Comparison of ENCODE assay signal across 28 cellular contexts in the genomic region with DNA sequence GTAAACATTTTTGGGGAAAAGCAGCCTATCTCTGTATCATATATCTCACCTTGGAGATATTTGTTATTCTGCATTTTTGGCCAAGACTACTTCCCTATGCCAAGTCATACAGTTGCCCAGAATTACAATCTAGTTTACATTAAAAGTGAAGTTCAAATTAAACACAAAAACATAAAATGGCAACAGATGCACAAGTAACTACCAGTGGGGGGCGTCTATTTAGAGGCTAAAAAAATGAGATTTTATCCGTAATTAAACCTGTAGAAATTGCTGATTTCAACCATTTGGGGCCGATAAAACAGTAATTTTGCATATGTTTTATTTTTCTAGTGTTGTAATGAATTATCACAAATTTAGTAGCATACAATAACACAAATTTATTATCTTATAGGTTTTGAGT.
DNase-seq lines count a peak whose midpoint lies in the region; ATAC-seq, FAIRE-seq and TF ChIP-seq lines count a peak whose summit lies in the region.
"Had no signal": no experiment of that assay in that cellular context is flagged by ENCODE, and none has a peak within 500 bp of the region (broad histone marks: within the 10 kb centered on the region; RNA-seq: fewer than 3 reads in every experiment).

No MANE protein-coding gene starts in this region.

- FAIRE-seq in D721Med (lab: Jason Lieb, UNC), result no peak
- FAIRE-seq in kidney (lab: Jason Lieb, UNC), result no peak
- FAIRE-seq: GM18507, H1, HepG2, K562 had no signal

- CTCF ChIA-PET in SK-N-SH (lab: Yijun Ruan, JAX), result no interaction called here
- CTCF ChIA-PET in PC-3 (lab: Charles Lee), result no interaction called here

- intact Hi-C loops in PC-3 (cut with micrococcal nuclease), result no loop called here
- intact Hi-C loops in kidney (cut with DNase I), result no loop called here

- H3K27ac ChIP-seq in SK-N-SH (ENCODE audit: low read depth in 2 of 2, low read length in 1 of 2) (no peak overlapping the region), PC-3 (ENCODE audit: low read length) (no peak overlapping the region), kidney (ENCODE audit: low read depth in 2 of 2, low read length in 2 of 2) (no peak overlapping the region)
- H3K27ac ChIP-seq: 22Rv1, Peyer's patch had no signal

- H3F3A ChIP-seq in SK-N-SH (replicated peaks; ENCODE audit: insufficient read depth), result no peaks in the 10 kb centered on the region
- no peaks in the 10 kb centered on the region for H3F3A ChIP-seq in PC-3 (ENCODE audit: low read length, unreplicated experiment)

- H3K9me2 ChIP-seq in SK-N-SH (no peaks in the 10 kb centered on the region), PC-3 (replicated peaks; ENCODE audit: low read length) (no peaks in the 10 kb centered on the region)

- POLR2A ChIA-PET in SK-N-SH (lab: Yijun Ruan, JAX), result no interaction called here
- POLR2A ChIA-PET in PC-3 (lab: Charles Lee; ENCODE audit: unreplicated experiment), result no interaction called here

- H3K27me3 ChIP-seq in SK-N-SH (ENCODE audit: insufficient read depth), result no peaks in the 10 kb centered on the region
- H3K27me3 ChIP-seq in PC-3 (ENCODE audit: low read length), result no peaks in the 10 kb centered on the region
- H3K27me3 ChIP-seq: BE2C, MG63, Peyer's patch had no signal

- DNase-seq in SK-N-SH (no peak), PC-3 (no peak), epithelial cell of proximal tubule (ENCODE audit: low read depth) (no peak), LoVo (ENCODE audit: low spot score) (no peak), D721Med (ENCODE audit: insufficient read length, low spot score) (no peak), kidney (no peak), T-helper 2 cell (no peak)
- DNase-seq: ACHN, BE2C, Calu3, DMS153, HCEC 1CT, Kasumi-1, MG63, NCI-H1105 treated with DMSO at 0.1 percent for 48 hours, NCI-H146, NCI-H1930, NCI-H2107, NCI-H446, NCI-H524 treated with DMSO at 0.1 percent for 48 hours, NCI-H774, Peyer's patch had no signal

- no peak overlapping the region for H2AFZ ChIP-seq in SK-N-SH (ENCODE audit: low read depth)
- no peak overlapping the region for H2AFZ ChIP-seq in PC-3 (ENCODE audit: low read length)

- TF ChIP-seq CTCF in SK-N-SH (IDR thresholded peaks at IDR 0.05) (peak; percentile 36), PC-3 (conservative IDR thresholded peaks at IDR 0.05; ENCODE audit: low read depth, low read length) (peak; percentile 59), epithelial cell of proximal tubule (conservative IDR thresholded peaks at IDR 0.05; ENCODE audit: low read depth, low read length) (peak; percentile 42), D721Med (IDR thresholded peaks at IDR 0.05; ENCODE audit: insufficient read depth, missing control alignments) (no peak), kidney (IDR thresholded peaks at IDR 0.05; ENCODE audit: borderline replicate concordance, extremely low read depth, insufficient read depth) (no peak)

- BruUV-seq in PC-3 (replicated peaks; lab: Mats Ljungman, UMichigan), result no TSS peak

- 16% methylated on average over 3 of the region's 3 CpGs for whole genome bisulfite sequencing in SK-N-SH (ENCODE audit: low lambda C conversion rate)

- H3K79me2 ChIP-seq in SK-N-SH (ENCODE audit: insufficient read depth) (no peaks in the 10 kb centered on the region), PC-3 (ENCODE audit: low read length) (no peaks in the 10 kb centered on the region)

- no peaks in the 10 kb centered on the region for H3K4me1 ChIP-seq in SK-N-SH (ENCODE audit: control insufficient read depth in 1 of 2, insufficient read depth in 2 of 2, low read depth in 1 of 2, low read length in 1 of 2)
- H3K4me1 ChIP-seq in PC-3 (ENCODE audit: insufficient read depth, low read length), result peaks cover 4% of the 10 kb centered on the region
- H3K4me1 ChIP-seq in kidney (ENCODE audit: control insufficient read depth in 1 of 2, insufficient read depth in 1 of 2, low read depth in 1 of 2, low read length in 2 of 2), result no peaks in the 10 kb centered on the region
- H3K4me1 ChIP-seq: BE2C, Peyer's patch had no signal

- H3K36me3 ChIP-seq in SK-N-SH (replicated peaks in 1 of 2; ENCODE audit: control insufficient read depth in 1 of 2, insufficient read depth in 2 of 2, low read length in 1 of 2) (no peaks in the 10 kb centered on the region), PC-3 (ENCODE audit: low read depth, low read length) (no peaks in the 10 kb centered on the region), kidney (ENCODE audit: control insufficient read depth in 1 of 2, insufficient read depth in 2 of 2, low read length in 2 of 2) (no peaks in the 10 kb centered on the region)
- H3K36me3 ChIP-seq: BE2C, MG63, Peyer's patch had no signal

- no peaks in the 10 kb centered on the region for H3K9me3 ChIP-seq in SK-N-SH
- H3K9me3 ChIP-seq in PC-3 (ENCODE audit: low read length), result no peaks in the 10 kb centered on the region
- no peaks in the 10 kb centered on the region for H3K9me3 ChIP-seq in kidney (ENCODE audit: control insufficient read depth in 1 of 2, low read length in 2 of 2)
- H3K9me3 ChIP-seq: BE2C, MG63, Peyer's patch had no signal

- H3K4me3 ChIP-seq in SK-N-SH (ENCODE audit: low read depth in 2 of 2, low read length in 1 of 2) (no peak overlapping the region), PC-3 (ENCODE audit: low read length) (no peak overlapping the region), epithelial cell of proximal tubule (ENCODE audit: low read depth, low read length) (no peak overlapping the region), kidney (ENCODE audit: low read length in 2 of 2) (no peak overlapping the region)
- H3K4me3 ChIP-seq: K562, MG63, Peyer's patch had no signal

- H3K4me2 ChIP-seq in SK-N-SH, result no peak overlapping the region
- H3K4me2 ChIP-seq in PC-3 (ENCODE audit: low read length), result no peak overlapping the region

- TF ChIP-seq RAD21 in SK-N-SH (IDR thresholded peaks at IDR 0.05; ENCODE audit: low read length), result no peak

- ATAC-seq in SK-N-SH treated with all-trans-retinoic acid at 6 μM for 48 hours, result no peak
- no peak for ATAC-seq in PC-3
- ATAC-seq: HepG2, K562 had no signal

- H3K9ac ChIP-seq in SK-N-SH (no peak overlapping the region), PC-3 (ENCODE audit: low read length) (no peak overlapping the region), kidney (ENCODE audit: low read length in 2 of 2) (no peak overlapping the region)

- no peak for TF ChIP-seq EP300 in SK-N-SH (IDR thresholded peaks at IDR 0.05; ENCODE audit: borderline replicate concordance in 1 of 2, low read depth in 1 of 2, low read length in 1 of 2)

- H4K20me1 ChIP-seq in SK-N-SH (ENCODE audit: insufficient read depth) (no peaks in the 10 kb centered on the region), PC-3 (ENCODE audit: low read length) (no peaks in the 10 kb centered on the region)

TF ChIP-seq in SK-N-SH, 30 proteins besides CTCF, POLR2A, EP300 and RAD21:
- TF ChIP-seq SMC3 (IDR thresholded peaks at IDR 0.05; ENCODE audit: low read depth, low read length) (no peak), MEF2A (IDR thresholded peaks at IDR 0.05; ENCODE audit: borderline replicate concordance, low read depth) (no peak), CHD2 (IDR thresholded peaks at IDR 0.05; ENCODE audit: low read length, partially characterized antibody) (no peak), RFX5 (IDR thresholded peaks at IDR 0.05; ENCODE audit: low read length) (no peak), TEAD4 (IDR thresholded peaks at IDR 0.05; ENCODE audit: borderline replicate concordance, insufficient read depth) (no peak), NFIC (IDR thresholded peaks at IDR 0.05; ENCODE audit: borderline replicate concordance) (no peak), FOXJ3 (CRISPR knock-in tag; IDR thresholded peaks at IDR 0.05) (no peak), NRF1 (IDR thresholded peaks at IDR 0.05; ENCODE audit: low read depth, low read length) (no peak), EZH2phosphoT487 (IDR thresholded peaks at IDR 0.05; ENCODE audit: borderline replicate concordance, low read depth) (no peak), RCOR1 (IDR thresholded peaks at IDR 0.05; ENCODE audit: low read length) (no peak)

TF ChIP-seq in SK-N-SH treated with all-trans-retinoic acid at 6 μM for 48 hours, 23 proteins besides CTCF, POLR2A, EP300 and RAD21 (continues in another document):
- TF ChIP-seq, protein P1, sequence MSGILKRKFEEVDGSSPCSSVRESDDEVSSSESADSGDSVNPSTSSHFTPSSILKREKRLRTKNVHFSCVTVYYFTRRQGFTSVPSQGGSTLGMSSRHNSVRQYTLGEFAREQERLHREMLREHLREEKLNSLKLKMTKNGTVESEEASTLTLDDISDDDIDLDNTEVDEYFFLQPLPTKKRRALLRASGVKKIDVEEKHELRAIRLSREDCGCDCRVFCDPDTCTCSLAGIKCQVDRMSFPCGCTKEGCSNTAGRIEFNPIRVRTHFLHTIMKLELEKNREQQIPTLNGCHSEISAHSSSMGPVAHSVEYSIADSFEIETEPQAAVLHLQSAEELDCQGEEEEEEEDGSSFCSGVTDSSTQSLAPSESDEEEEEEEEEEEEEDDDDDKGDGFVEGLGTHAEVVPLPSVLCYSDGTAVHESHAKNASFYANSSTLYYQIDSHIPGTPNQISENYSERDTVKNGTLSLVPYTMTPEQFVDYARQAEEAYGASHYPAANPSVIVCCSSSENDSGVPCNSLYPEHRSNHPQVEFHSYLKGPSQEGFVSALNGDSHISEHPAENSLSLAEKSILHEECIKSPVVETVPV (CRISPR knock-in tag; IDR thresholded peaks at IDR 0.05), result no peak
- TF ChIP-seq ARNTL (CRISPR knock-in tag; IDR thresholded peaks at IDR 0.05; ENCODE audit: borderline replicate concordance, low read depth) (no peak), BACH2 (CRISPR knock-in tag; IDR thresholded peaks at IDR 0.05; ENCODE audit: borderline replicate concordance) (no peak), ZNF70 (CRISPR knock-in tag; IDR thresholded peaks at IDR 0.05) (no peak), ZNF565 (CRISPR knock-in tag; conservative IDR thresholded peaks at IDR 0.05; ENCODE audit: low read depth) (no peak), ISL1 (CRISPR knock-in tag; IDR thresholded peaks at IDR 0.05) (no peak), CREB5 (CRISPR knock-in tag; IDR thresholded peaks at IDR 0.05; ENCODE audit: low read depth) (no peak), TCF4 (CRISPR knock-in tag; IDR thresholded peaks at IDR 0.05; ENCODE audit: borderline replicate concordance) (no peak), ZFP30 (CRISPR knock-in tag; IDR thresholded peaks at IDR 0.05) (no peak), PPARA (CRISPR knock-in tag; IDR thresholded peaks at IDR 0.05; ENCODE audit: borderline replicate concordance) (no peak), ZFP3 (CRISPR knock-in tag; IDR thresholded peaks at IDR 0.05) (no peak)

Comparison
In these comparisons a context has a peak if more than half of its experiments do, and no peak if none do; other contexts are left out.
1. CTCF ChIP-seq: peak in SK-N-SH (single experiment), PC-3 (single experiment) and epithelial cell of proximal tubule (single experiment); none in D721Med (single experiment) and kidney (single experiment).